Comparison of ENCODE assay signal across 30 cellular contexts in the genomic region with DNA sequence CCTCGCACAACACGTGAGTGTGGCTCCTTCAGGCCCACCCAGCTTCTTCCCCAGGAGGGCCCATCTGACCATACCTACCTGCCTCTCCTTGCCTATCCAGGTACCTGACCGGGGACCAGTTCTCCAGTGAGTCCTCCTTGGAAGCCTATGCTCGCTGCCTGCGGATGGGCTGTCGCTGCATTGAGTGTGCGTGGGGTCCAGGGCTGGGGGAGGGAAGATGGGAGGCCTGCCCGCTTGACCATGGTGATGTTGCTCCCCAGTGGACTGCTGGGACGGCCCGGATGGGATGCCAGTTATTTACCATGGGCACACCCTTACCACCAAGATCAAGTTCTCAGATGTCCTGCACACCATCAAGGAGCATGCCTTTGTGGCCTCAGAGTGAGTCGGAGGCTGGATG. TPM values are rescaled to one million over a fixed set of nuclear protein-coding genes. Genes with fewer than 3 reads are reported as not detected.
DNase-seq lines count a peak whose midpoint lies in the region; ATAC-seq and TF ChIP-seq lines count a peak whose summit lies in the region.
"Had no signal": no experiment of that assay in that cellular context is flagged by ENCODE, and none has a peak within 500 bp of the region (broad histone marks: within the 10 kb centered on the region; RNA-seq: fewer than 3 reads in every experiment).

No MANE protein-coding gene starts in this region.

- POLR2A ChIA-PET in activated CD8-positive, alpha-beta T cell treated with anti-CD3 and anti-CD28 coated beads, Interleukin-2, amount 10 ng/mL, durations not matched to agents 7 days and 5 days (lab: Charles Lee) = interaction anchor here (0.8 kb wide), 1 partner anchor 20 kb away, joined by 4 read pairs; no protein-coding TSS in a partner anchor

- CTCF ChIA-PET in activated CD8-positive, alpha-beta T cell treated with anti-CD3 and anti-CD28 coated beads, Interleukin-2, amount 10 ng/mL, durations not matched to agents 7 days and 5 days (lab: Charles Lee) = interaction anchor here (0.7 to 3.2 kb wide), 3 partner anchors 9 to 69 kb away, joined by 3 to 19 read pairs (median 17); no protein-coding TSS in a partner anchor

- TF ChIP-seq CTCF in nephron progenitor cell (IDR thresholded peaks at IDR 0.05) = no peak

- ATAC-seq in stimulated activated naive CD8-positive, alpha-beta T cell treated with anti-CD3 and anti-CD28 coated beads, Interleukin-15, Interleukin-2, amounts not matched to agents 100 U/mL and 50 U/mL, for 24 hours = no peak
- no peak for ATAC-seq in activated CD8-positive, alpha-beta T cell treated with anti-CD3 and anti-CD28 coated beads, Interleukin-2, amount 10 ng/mL, durations not matched to agents 7 days and 5 days
- ATAC-seq in effector memory CD8-positive, alpha-beta T cell (replicated peaks) = no peak
- no peak for ATAC-seq in GM18907 (IDR thresholded peaks at IDR 0.05; ENCODE audit: unreplicated experiment)
- ATAC-seq: activated CD4-positive, alpha-beta T cell treated with anti-CD3 and anti-CD28 coated beads for 36 hours; heart left ventricle; SK-N-SH treated with all-trans-retinoic acid at 6 μM for 48 hours; stimulated activated memory B cell treated with anti-CD40 and anti-IgM and Interleukin-4, amounts not matched to agents 10 μg/mL and 1 μg/mL and 100 μg/mL, for 72 hours; upper lobe of right lung had no signal

- H3K9me3 Mint-ChIP-seq in stimulated activated naive CD8-positive, alpha-beta T cell treated with anti-CD3 and anti-CD28 coated beads, Interleukin-15, Interleukin-2, amounts not matched to agents 100 ng/mL and 50 ng/mL, for 24 hours = no peaks in the 10 kb centered on the region
- H3K9me3 Mint-ChIP-seq in activated CD8-positive, alpha-beta T cell treated with anti-CD3 and anti-CD28 coated beads, Interleukin-2, amount 10 ng/mL, durations not matched to agents 7 days and 5 days (ENCODE audit: insufficient read depth) = no peaks in the 10 kb centered on the region
- H3K9me3 Mint-ChIP-seq in effector memory CD8-positive, alpha-beta T cell = no peaks in the 10 kb centered on the region
- no peaks in the 10 kb centered on the region for H3K9me3 Mint-ChIP-seq in nephron progenitor cell
- H3K9me3 Mint-ChIP-seq: activated naive CD8-positive, alpha-beta T cell treated with anti-CD3 and anti-CD28 coated beads, Interleukin-2, amount 10 ng/mL, durations not matched to agents 7 days and 5 days; dendritic cell treated with granulocyte-macrophage colony-stimulating factor and Interleukin-4, amounts not matched to agents 40 ng/mL and 50 ng/mL, for 4 days; H9; mesothelial cell of epicardium; naive B cell; stimulated activated memory B cell treated with anti-CD40 and anti-IgM and Interleukin-4, amounts not matched to agents 10 μg/mL and 1 μg/mL and 100 μg/mL, for 72 hours had no signal

- no peak for DNase-seq in stimulated activated naive CD8-positive, alpha-beta T cell treated with anti-CD3 and anti-CD28 coated beads, Interleukin-15, Interleukin-2, amounts not matched to agents 100 U/mL and 50 U/mL, for 24 hours
- no peak for DNase-seq in activated CD8-positive, alpha-beta T cell treated with anti-CD3 and anti-CD28 coated beads, Interleukin-2, amount 10 ng/mL, durations not matched to agents 7 days and 5 days
- no peak for DNase-seq in effector memory CD8-positive, alpha-beta T cell
- DNase-seq in nephron progenitor cell = no peak
- DNase-seq in NCI-H1930 (lab: John Stamatoyannopoulos, UW) = no peak
- DNase-seq: activated CD4-positive, alpha-beta T cell treated with anti-CD3 and anti-CD28 coated beads for 36 hours; activated naive CD8-positive, alpha-beta T cell treated with anti-CD3 and anti-CD28 coated beads, Interleukin-2, amount 10 ng/mL, durations not matched to agents 7 days and 5 days; activated T-cell treated with anti-CD3 and anti-CD28 coated beads, Interleukin-2, amount 50 U/mL, for 48 hours; foreskin fibroblast; H9; naive B cell; NCI-H1436; NCI-H2081 treated with DMSO at 0.1 percent for 48 hours; NCI-H226; NCI-H69; Right ventricle myocardium superior; stimulated activated CD4-positive, alpha-beta T cell treated with anti-CD3 and anti-CD28 coated beads, Interleukin-15, amount 100 ng/mL, for 24 hours; T-helper 9 cell; upper lobe of right lung had no signal

- H3K27ac ChIP-seq in temporal lobe (ENCODE audit: low read depth, low read length) = peak overlapping the region; percentile 66
- H3K27ac ChIP-seq: cardiac muscle cell, esophagus muscularis mucosa, heart left ventricle, suprapubic skin, upper lobe of right lung had no signal

- H3K4me3 Mint-ChIP-seq in stimulated activated naive CD8-positive, alpha-beta T cell treated with anti-CD3 and anti-CD28 coated beads, Interleukin-15, Interleukin-2, amounts not matched to agents 100 ng/mL and 50 ng/mL, for 24 hours = no peak overlapping the region
- H3K4me3 Mint-ChIP-seq in activated CD8-positive, alpha-beta T cell treated with anti-CD3 and anti-CD28 coated beads, Interleukin-2, amount 10 ng/mL, durations not matched to agents 7 days and 5 days = no peak overlapping the region
- peak overlapping the region in 1 of 2 donors; percentile 31 for H3K4me3 Mint-ChIP-seq in effector memory CD8-positive, alpha-beta T cell
- no peak overlapping the region for H3K4me3 Mint-ChIP-seq in nephron progenitor cell
- H3K4me3 Mint-ChIP-seq: activated CD4-positive, alpha-beta T cell treated with anti-CD3 and anti-CD28 coated beads for 36 hours; activated naive CD8-positive, alpha-beta T cell treated with anti-CD3 and anti-CD28 coated beads, Interleukin-2, amount 10 ng/mL, durations not matched to agents 7 days and 5 days; dendritic cell treated with granulocyte-macrophage colony-stimulating factor and Interleukin-4, amounts not matched to agents 40 ng/mL and 50 ng/mL, for 4 days; H9; mesothelial cell of epicardium; stimulated activated memory B cell treated with anti-CD40 and anti-IgM and Interleukin-4, amounts not matched to agents 10 μg/mL and 1 μg/mL and 100 μg/mL, for 72 hours had no signal

- peak overlapping the region; percentile 62 for H3K27ac Mint-ChIP-seq in stimulated activated naive CD8-positive, alpha-beta T cell treated with anti-CD3 and anti-CD28 coated beads, Interleukin-15, Interleukin-2, amounts not matched to agents 100 ng/mL and 50 ng/mL, for 24 hours
- peak overlapping the region; percentile 5 for H3K27ac Mint-ChIP-seq in activated CD8-positive, alpha-beta T cell treated with anti-CD3 and anti-CD28 coated beads, Interleukin-2, amount 10 ng/mL, durations not matched to agents 7 days and 5 days
- H3K27ac Mint-ChIP-seq in effector memory CD8-positive, alpha-beta T cell = peak overlapping the region; percentile 93 to 98
- no peak overlapping the region for H3K27ac Mint-ChIP-seq in nephron progenitor cell
- H3K27ac Mint-ChIP-seq: activated CD4-positive, alpha-beta T cell treated with anti-CD3 and anti-CD28 coated beads for 36 hours; dendritic cell treated with granulocyte-macrophage colony-stimulating factor and Interleukin-4, amounts not matched to agents 40 ng/mL and 50 ng/mL, for 4 days; mesothelial cell of epicardium; naive B cell; stimulated activated memory B cell treated with anti-CD40 and anti-IgM and Interleukin-4, amounts not matched to agents 10 μg/mL and 1 μg/mL and 100 μg/mL, for 72 hours had no signal

- no peaks in the 10 kb centered on the region for H3K27me3 Mint-ChIP-seq in stimulated activated naive CD8-positive, alpha-beta T cell treated with anti-CD3 and anti-CD28 coated beads, Interleukin-15, Interleukin-2, amounts not matched to agents 100 ng/mL and 50 ng/mL, for 24 hours
- H3K27me3 Mint-ChIP-seq in activated CD8-positive, alpha-beta T cell treated with anti-CD3 and anti-CD28 coated beads, Interleukin-2, amount 10 ng/mL, durations not matched to agents 7 days and 5 days (ENCODE audit: low read depth) = no peaks in the 10 kb centered on the region
- no peaks in the 10 kb centered on the region for H3K27me3 Mint-ChIP-seq in effector memory CD8-positive, alpha-beta T cell
- H3K27me3 Mint-ChIP-seq in nephron progenitor cell (ENCODE audit: low read depth, poor library complexity) = peaks cover 2% of the 10 kb centered on the region
- H3K27me3 Mint-ChIP-seq: activated CD4-positive, alpha-beta T cell treated with anti-CD3 and anti-CD28 coated beads for 36 hours; activated naive CD8-positive, alpha-beta T cell treated with anti-CD3 and anti-CD28 coated beads, Interleukin-2, amount 10 ng/mL, durations not matched to agents 7 days and 5 days; stimulated activated memory B cell treated with anti-CD40 and anti-IgM and Interleukin-4, amounts not matched to agents 10 μg/mL and 1 μg/mL and 100 μg/mL, for 72 hours had no signal

- H3K36me3 Mint-ChIP-seq in stimulated activated naive CD8-positive, alpha-beta T cell treated with anti-CD3 and anti-CD28 coated beads, Interleukin-15, Interleukin-2, amounts not matched to agents 100 ng/mL and 50 ng/mL, for 24 hours (ENCODE audit: low read depth) = peaks cover 76% of the 10 kb centered on the region
- peaks cover 92% of the 10 kb centered on the region for H3K36me3 Mint-ChIP-seq in activated CD8-positive, alpha-beta T cell treated with anti-CD3 and anti-CD28 coated beads, Interleukin-2, amount 10 ng/mL, durations not matched to agents 7 days and 5 days (ENCODE audit: low read depth)
- H3K36me3 Mint-ChIP-seq in effector memory CD8-positive, alpha-beta T cell (ENCODE audit: insufficient read depth) = peaks cover 73% of the 10 kb centered on the region
- peaks cover 62% of the 10 kb centered on the region for H3K36me3 Mint-ChIP-seq in nephron progenitor cell (ENCODE audit: low read depth)

- H3K4me1 Mint-ChIP-seq in stimulated activated naive CD8-positive, alpha-beta T cell treated with anti-CD3 and anti-CD28 coated beads, Interleukin-15, Interleukin-2, amounts not matched to agents 100 ng/mL and 50 ng/mL, for 24 hours (ENCODE audit: low read depth) = peaks cover 74% of the 10 kb centered on the region
- peaks cover 90% of the 10 kb centered on the region for H3K4me1 Mint-ChIP-seq in activated CD8-positive, alpha-beta T cell treated with anti-CD3 and anti-CD28 coated beads, Interleukin-2, amount 10 ng/mL, durations not matched to agents 7 days and 5 days (ENCODE audit: low read depth)
- H3K4me1 Mint-ChIP-seq in effector memory CD8-positive, alpha-beta T cell (ENCODE audit: low read depth in 2 of 2) = peaks cover 55 to 77% of the 10 kb centered on the region in 2 donors
- H3K4me1 Mint-ChIP-seq in nephron progenitor cell = no peaks in the 10 kb centered on the region

RNA-seq across cellular contexts. Expression of a gene that starts 26.5 kb away (rescaled TPM):
- 100 to 1,000 TPM; 395 to 406 TPM for total RNA-seq in activated CD8-positive, alpha-beta T cell treated with anti-CD3 and anti-CD28 coated beads, Interleukin-2, amount 10 ng/mL, durations not matched to agents 7 days and 5 days
- 82.1 TPM for total RNA-seq in temporal lobe
